ENCODE assay signal across 9 cellular contexts in the genomic region with DNA sequence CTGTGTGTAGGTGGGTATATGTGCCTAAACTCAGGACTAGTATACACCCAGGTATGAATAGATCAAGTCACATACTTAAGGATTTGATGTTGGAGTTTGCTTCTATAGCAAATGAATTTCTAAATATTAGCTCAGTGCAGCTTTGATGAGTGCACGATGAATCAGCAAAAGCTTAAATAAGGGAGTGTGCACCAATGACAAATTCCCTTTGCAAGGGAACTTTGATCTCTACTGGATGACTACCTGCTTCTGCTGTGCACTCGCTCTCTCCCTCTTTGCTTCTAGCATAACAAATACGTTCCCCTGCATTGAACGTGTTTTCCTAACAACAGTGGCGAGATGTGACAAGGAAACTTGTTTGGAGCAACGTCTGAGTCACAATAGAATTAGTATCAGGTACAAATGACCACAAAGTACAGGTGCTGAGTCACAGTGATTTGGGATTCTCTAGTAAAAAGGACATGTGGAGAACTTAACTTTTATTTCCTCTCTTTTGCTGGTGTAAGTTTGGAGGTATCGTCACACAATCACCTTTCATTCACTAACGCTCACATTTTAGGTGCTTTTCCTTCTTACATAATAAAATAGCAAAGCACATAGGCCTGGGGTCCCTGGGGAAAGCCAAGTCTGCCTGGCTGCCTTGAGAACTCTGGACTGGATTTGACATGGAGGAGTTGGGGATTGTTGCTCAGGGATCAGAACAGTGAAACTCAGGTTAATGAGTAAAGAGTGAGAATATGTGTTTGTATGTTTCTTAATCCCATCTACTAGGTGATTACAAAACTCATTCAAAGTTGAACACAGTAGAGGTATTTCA. TPM values are rescaled to one million over a fixed set of nuclear protein-coding genes. Genes with fewer than 3 reads are reported as not detected.
DNase-seq lines count a peak whose midpoint lies in the region; ATAC-seq and TF ChIP-seq lines count a peak whose summit lies in the region.
"Had no signal": no experiment of that assay in that cellular context is flagged by ENCODE, and none has a peak within 500 bp of the region (broad histone marks: within the 10 kb centered on the region; RNA-seq: fewer than 3 reads in every experiment).

No MANE protein-coding gene starts in this region.

- DNase-seq in H4 (ENCODE audit: low spot score) (peak; percentile 93), NOMO-1 treated with dmso at 0.1 percent for 144 hours (lab: John Stamatoyannopoulos, UW; ENCODE audit: unreplicated experiment) (peak; percentile 34), putamen (ENCODE audit: low spot score) (peak; percentile 26), GM13977 (ENCODE audit: low spot score) (no peak), HEK293T (ENCODE audit: extremely low spot score) (no peak), GM20000 (ENCODE audit: low spot score) (no peak)
- DNase-seq: NCI-H187 treated with DMSO at 0.1 percent for 48 hours had no signal

- TF ChIP-seq CTCF in GM13977 (IDR thresholded peaks at IDR 0.05; ENCODE audit: extremely low read depth, insufficient read depth, missing control alignments) (no peak), GM20000 (IDR thresholded peaks at IDR 0.05; ENCODE audit: extremely low read depth, missing control alignments) (no peak)

- ATAC-seq in esophagus mucosa (peak; percentile 97), HG02610 (IDR thresholded peaks at IDR 0.05; ENCODE audit: unreplicated experiment) (no peak)

- in situ Hi-C loops in GM13977 (cut with MboI; ENCODE audit: low pct_unique_long_range_greater_than_20kb, low sequenced_read_pairs, unreplicated experiment): no loop called here

- POLR2A ChIA-PET in HEK293T (lab: Yijun Ruan, JAX): no interaction called here

- CTCF ChIA-PET in HEK293T (lab: Yijun Ruan, JAX): no interaction called here

TF ChIP-seq in HEK293T, 16 proteins besides CTCF, POLR2A, EP300 and RAD21:
- TF ChIP-seq, protein P1, sequence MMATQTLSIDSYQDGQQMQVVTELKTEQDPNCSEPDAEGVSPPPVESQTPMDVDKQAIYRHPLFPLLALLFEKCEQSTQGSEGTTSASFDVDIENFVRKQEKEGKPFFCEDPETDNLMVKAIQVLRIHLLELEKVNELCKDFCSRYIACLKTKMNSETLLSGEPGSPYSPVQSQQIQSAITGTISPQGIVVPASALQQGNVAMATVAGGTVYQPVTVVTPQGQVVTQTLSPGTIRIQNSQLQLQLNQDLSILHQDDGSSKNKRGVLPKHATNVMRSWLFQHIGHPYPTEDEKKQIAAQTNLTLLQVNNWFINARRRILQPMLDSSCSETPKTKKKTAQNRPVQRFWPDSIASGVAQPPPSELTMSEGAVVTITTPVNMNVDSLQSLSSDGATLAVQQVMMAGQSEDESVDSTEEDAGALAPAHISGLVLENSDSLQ (IDR thresholded peaks at IDR 0.05): no peak
- TF ChIP-seq CTBP1 (IDR thresholded peaks at IDR 0.05; ENCODE audit: borderline replicate concordance) (no peak), ZNF384 (IDR thresholded peaks at IDR 0.05) (no peak), TARDBP (IDR thresholded peaks at IDR 0.05) (no peak), FOXA1 (IDR thresholded peaks at IDR 0.05) (no peak), ARNT (IDR thresholded peaks at IDR 0.05) (no peak), L3MBTL2 (conservative IDR thresholded peaks at IDR 0.05) (no peak), HDGF (IDR thresholded peaks at IDR 0.05; ENCODE audit: borderline replicate concordance) (no peak), BHLHE40 (IDR thresholded peaks at IDR 0.05; ENCODE audit: borderline replicate concordance) (no peak), SP1 (IDR thresholded peaks at IDR 0.05) (no peak)

RNA-seq across cellular contexts. Expression of a gene that starts 49.7 kb away (rescaled TPM):
- 0.17 and 0.72 TPM in 2 replicates for total RNA-seq in H4 (2014; rRNA removed; shearing (Covaris generic))
- total RNA-seq in esophagus mucosa: 0.68 TPM

Comparison
In these comparisons a context has a peak if more than half of its experiments do, and no peak if none do; other contexts are left out.
1. DNase-seq: peak in H4 (single experiment), NOMO-1 treated with dmso at 0.1 percent for 144 hours (single experiment) and putamen (single experiment); none in GM13977 (single experiment), HEK293T (single experiment) and GM20000 (single experiment).